In genomic region chr10:70778267-70778924, GRCh38 we compare ENCODE assay signal across 34 cellular contexts. TPM values are rescaled to one million over a fixed set of nuclear protein-coding genes. Genes with fewer than 3 reads are reported as not detected.
DNase-seq lines count a peak whose midpoint lies in the region; ATAC-seq and TF ChIP-seq lines count a peak whose summit lies in the region.
"Had no signal": no experiment of that assay in that cellular context is flagged by ENCODE, and none has a peak within 500 bp of the region (broad histone marks: within the 10 kb centered on the region; RNA-seq: fewer than 3 reads in every experiment).

No MANE protein-coding gene starts in this region.

- peaks cover 5% of the 10 kb centered on the region; the same call in 2 of the 3 replicates for H3K4me1 Mint-ChIP-seq in GM23338
- H3K4me1 Mint-ChIP-seq in endothelial cell (ENCODE audit: unreplicated experiment) = peaks cover 18% of the 10 kb centered on the region
- H3K4me1 Mint-ChIP-seq in stimulated activated effector memory CD8-positive, alpha-beta T cell treated with anti-CD3 and anti-CD28 coated beads, Interleukin-12 subunit alpha, Interleukin-12 subunit beta, amount 100 ng/mL, for 72 hours = no peaks in the 10 kb centered on the region
- H3K4me1 Mint-ChIP-seq: activated CD4-positive, alpha-beta T cell treated with anti-CD3 and anti-CD28 coated beads for 36 hours; stimulated activated naive B cell treated with anti-CD40 and anti-IgM and Interleukin-4, amounts not matched to agents 10 μg/mL and 1 μg/mL and 100 μg/mL, for 72 hours had no signal

- H3K27ac Mint-ChIP-seq in GM23338 (no peak overlapping the region), endothelial cell (ENCODE audit: unreplicated experiment) (no peak overlapping the region)
- peak overlapping the region; percentile 53 for H3K27ac Mint-ChIP-seq in stimulated activated effector memory CD8-positive, alpha-beta T cell treated with anti-CD3 and anti-CD28 coated beads, Interleukin-12 subunit alpha, Interleukin-12 subunit beta, amount 100 ng/mL, for 72 hours
- H3K27ac Mint-ChIP-seq: activated CD4-positive, alpha-beta T cell treated with anti-CD3 and anti-CD28 coated beads for 36 hours; CD8-positive, alpha-beta T cell; stimulated activated naive B cell treated with anti-CD40 and anti-IgM and Interleukin-4, amounts not matched to agents 10 μg/mL and 1 μg/mL and 100 μg/mL, for 72 hours had no signal

- H3F3A ChIP-seq in GM23338 (replicated peaks; ENCODE audit: low read depth) = no peaks in the 10 kb centered on the region

- H2AFZ ChIP-seq in GM23338 = no peak overlapping the region; the same call in 1 of the 2 replicates

- no peaks in the 10 kb centered on the region for H3K4me1 ChIP-seq in GM23338 (ENCODE audit: insufficient read depth)
- H3K4me1 ChIP-seq: body of pancreas had no signal

- TF ChIP-seq CTCF in GM23338 (conservative IDR thresholded peaks at IDR 0.05; ENCODE audit: low read depth in 2 of 2) = no peak
- TF ChIP-seq CTCF in endothelial cell (IDR thresholded peaks at IDR 0.05; ENCODE audit: unreplicated experiment) = no peak

- H3K27ac ChIP-seq in GM23338 (ENCODE audit: low read depth) = no peak overlapping the region
- H3K27ac ChIP-seq: body of pancreas, suprapubic skin had no signal

- H3K4me2 ChIP-seq in GM23338 = no peak overlapping the region

- H3K9me3 Mint-ChIP-seq in GM23338 (no peaks in the 10 kb centered on the region), endothelial cell (ENCODE audit: unreplicated experiment) (no peaks in the 10 kb centered on the region)
- H3K9me3 Mint-ChIP-seq in stimulated activated effector memory CD8-positive, alpha-beta T cell treated with anti-CD3 and anti-CD28 coated beads, Interleukin-12 subunit alpha, Interleukin-12 subunit beta, amount 100 ng/mL, for 72 hours = no peaks in the 10 kb centered on the region
- H3K9me3 Mint-ChIP-seq: CD8-positive, alpha-beta T cell; naive thymus-derived CD8-positive, alpha-beta T cell; stimulated activated naive B cell treated with anti-CD40 and anti-IgM and Interleukin-4, amounts not matched to agents 10 μg/mL and 1 μg/mL and 100 μg/mL, for 72 hours had no signal

- H3K4me3 Mint-ChIP-seq in GM23338 (no peak overlapping the region), endothelial cell (ENCODE audit: unreplicated experiment) (peak overlapping the region; percentile 40)
- H3K4me3 Mint-ChIP-seq in stimulated activated effector memory CD8-positive, alpha-beta T cell treated with anti-CD3 and anti-CD28 coated beads, Interleukin-12 subunit alpha, Interleukin-12 subunit beta, amount 100 ng/mL, for 72 hours = no peak overlapping the region
- H3K4me3 Mint-ChIP-seq: activated CD4-positive, alpha-beta T cell treated with anti-CD3 and anti-CD28 coated beads for 36 hours; CD8-positive, alpha-beta T cell; naive thymus-derived CD8-positive, alpha-beta T cell; stimulated activated naive B cell treated with anti-CD40 and anti-IgM and Interleukin-4, amounts not matched to agents 10 μg/mL and 1 μg/mL and 100 μg/mL, for 72 hours had no signal

- peaks cover 4% of the 10 kb centered on the region; the same call in 1 of the 2 replicates for H3K9me2 ChIP-seq in GM23338 (ENCODE audit: insufficient read depth)

- peak; percentile 13 for DNase-seq in activated CD4-positive, CD25-positive, alpha-beta regulatory T cell treated with anti-CD3 and anti-CD28 coated beads, Interleukin-2, amount 50 U/mL, for 72 hours
- DNase-seq in GM23338 (ENCODE audit: low spot score) (no peak), endothelial cell (ENCODE audit: low spot score) (no peak)
- DNase-seq in stimulated activated effector memory CD8-positive, alpha-beta T cell treated with anti-CD3 and anti-CD28 coated beads, Interleukin-12 subunit alpha, Interleukin-12 subunit beta, amount 100 ng/mL, for 72 hours (ENCODE audit: low spot score in 2 of 2) = no peak
- DNase-seq in stimulated activated CD4-positive, alpha-beta T cell treated with anti-CD3 and anti-CD28 coated beads, Interleukin-2, amount 100 ng/mL, for 24 hours = no peak
- DNase-seq: 8988T; activated CD4-positive, alpha-beta T cell treated with anti-CD3 and anti-CD28 coated beads for 36 hours; activated gamma-delta T cell; activated T-cell treated with anti-CD3 and anti-CD28 coated beads, Interleukin-2, amount 50 U/mL, for 1 hour; body of pancreas; CD8-positive, alpha-beta T cell; cerebellar nuclear complex; DMS 273 treated with DMSO at 0.1 percent for 48 hours; naive thymus-derived CD8-positive, alpha-beta T cell; NCI-H1092 treated with DMSO at 0.1 percent for 48 hours; NCI-H2029; NCI-H226; NCI-H748 treated with DMSO at 0.1 percent for 48 hours; stimulated activated CD4-positive, alpha-beta T cell treated with anti-CD3 and anti-CD28 coated beads, Interleukin-12 subunit alpha, Interleukin-12 subunit beta, amount 100 ng/mL, for 4 hours; stimulated activated CD4-positive, alpha-beta T cell treated with anti-CD3 and anti-CD28 coated beads, Interleukin-4, amount 100 ng/mL, for 4 hours; stimulated activated naive B cell treated with anti-CD40 and anti-IgM and Interleukin-4, amounts not matched to agents 10 μg/mL and 1 μg/mL and 100 μg/mL, for 72 hours; T-helper 2 cell had no signal

- H3K27me3 ChIP-seq in GM23338 (ENCODE audit: insufficient read depth) = no peaks in the 10 kb centered on the region
- H3K27me3 ChIP-seq: body of pancreas, suprapubic skin had no signal

- no peak for ATAC-seq in activated CD4-positive, CD25-positive, alpha-beta regulatory T cell treated with anti-CD3 and anti-CD28 coated beads, Interleukin-2, amount 50 U/mL, for 24 hours
- ATAC-seq in GM23338 (peak; percentile 27), GM21619 (IDR thresholded peaks at IDR 0.05; ENCODE audit: unreplicated experiment) (no peak), GM21423 (IDR thresholded peaks at IDR 0.05; ENCODE audit: unreplicated experiment) (no peak)
- no peak for ATAC-seq in stimulated activated effector memory CD8-positive, alpha-beta T cell treated with anti-CD3 and anti-CD28 coated beads, Interleukin-12 subunit alpha, Interleukin-12 subunit beta, amount 100 ng/mL, for 72 hours
- ATAC-seq: activated CD4-positive, alpha-beta T cell treated with anti-CD3 and anti-CD28 coated beads for 36 hours; body of pancreas; CD8-positive, alpha-beta T cell; naive thymus-derived CD8-positive, alpha-beta T cell; stimulated activated naive B cell treated with anti-CD40 and anti-IgM and Interleukin-4, amounts not matched to agents 10 μg/mL and 1 μg/mL and 100 μg/mL, for 72 hours had no signal

- H3K36me3 ChIP-seq in GM23338 (ENCODE audit: insufficient read depth) = no peaks in the 10 kb centered on the region
- H3K36me3 ChIP-seq: suprapubic skin had no signal

- H3K4me3 ChIP-seq in GM23338 = no peak overlapping the region
- H3K4me3 ChIP-seq: body of pancreas, dorsolateral prefrontal cortex, suprapubic skin had no signal

- H3K79me2 ChIP-seq in GM23338 (replicated peaks; ENCODE audit: insufficient read depth) = no peaks in the 10 kb centered on the region

- H3K27me3 Mint-ChIP-seq in GM23338 (ENCODE audit: insufficient read depth, low read depth, poor library complexity) = peaks cover 6% of the 10 kb centered on the region
- peaks cover 10% of the 10 kb centered on the region for H3K27me3 Mint-ChIP-seq in endothelial cell (ENCODE audit: unreplicated experiment)

- H4K20me1 ChIP-seq in GM23338 (replicated peaks; ENCODE audit: insufficient read depth) = no peaks in the 10 kb centered on the region; the same call in 1 of the 2 replicates

- H3K36me3 Mint-ChIP-seq in GM23338 (ENCODE audit: low read depth) (no peaks in the 10 kb centered on the region), endothelial cell (ENCODE audit: low read depth, unreplicated experiment) (peaks cover 7% of the 10 kb centered on the region)
- no peaks in the 10 kb centered on the region for H3K36me3 Mint-ChIP-seq in stimulated activated effector memory CD8-positive, alpha-beta T cell treated with anti-CD3 and anti-CD28 coated beads, Interleukin-12 subunit alpha, Interleukin-12 subunit beta, amount 100 ng/mL, for 72 hours
- H3K36me3 Mint-ChIP-seq: CD8-positive, alpha-beta T cell; naive thymus-derived CD8-positive, alpha-beta T cell; stimulated activated naive B cell treated with anti-CD40 and anti-IgM and Interleukin-4, amounts not matched to agents 10 μg/mL and 1 μg/mL and 100 μg/mL, for 72 hours had no signal

TF ChIP-seq in GM23338, 12 proteins besides CTCF, POLR2A, EP300 and RAD21:
- no peak for TF ChIP-seq ETS1 (IDR thresholded peaks at IDR 0.05)

RNA-seq across cellular contexts. Expression of gene TBATA, which starts 6.8 kb away (rescaled TPM):
- not detected in 2 replicates for total RNA-seq in GM23338 (2014; rRNA removed; shearing (Covaris generic))
- not detected in 2 replicates for polyA plus RNA-seq in GM23338 (2016; fragmentation: Nextera tagmentation; extraction: Ambion mirVana)
- not detected for total RNA-seq in endothelial cell (ENCODE audit: unreplicated experiment)
- total RNA-seq: activated CD4-positive, alpha-beta T cell treated with anti-CD3 and anti-CD28 coated beads for 36 hours; body of pancreas; CD8-positive, alpha-beta T cell; dorsolateral prefrontal cortex; endothelial cell of umbilical vein; glomerular endothelial cell; HT1080; lower leg skin; M059J; naive thymus-derived CD8-positive, alpha-beta T cell; sciatic nerve; urinary bladder had no signal
- polyA plus RNA-seq: endothelial cell of umbilical vein; naive thymus-derived CD8-positive, alpha-beta T cell; urinary bladder had no signal

RNA-seq across cellular contexts. Expression of gene SGPL1, which starts 37.4 kb away (rescaled TPM):
- total RNA-seq in GM23338 (2014; rRNA removed; shearing (Covaris generic)) = 42.7 and 43.5 TPM in 2 replicates
- 10.6 and 12.0 TPM in 2 replicates for polyA plus RNA-seq in GM23338 (2016; fragmentation: Nextera tagmentation; extraction: Ambion mirVana)
- 59.0 TPM for total RNA-seq in endothelial cell (ENCODE audit: unreplicated experiment)
